1 cellular context compared by ENCODE assay signal in genomic region chr3:131591394-131591990, GRCh38.
TF ChIP-seq lines count a peak whose summit lies in the region.

No MANE protein-coding gene starts in this region.

TF ChIP-seq in SK-N-SH treated with all-trans-retinoic acid at 6 μM for 48 hours, 23 proteins besides CTCF, POLR2A, EP300 and RAD21 (continued from another document):
- no peak for TF ChIP-seq POU6F1 (CRISPR knock-in tag; IDR thresholded peaks at IDR 0.05; ENCODE audit: borderline replicate concordance, low read depth)
- TF ChIP-seq ZFP3 (CRISPR knock-in tag; IDR thresholded peaks at IDR 0.05), result no peak
- TF ChIP-seq CREB5 (CRISPR knock-in tag; IDR thresholded peaks at IDR 0.05; ENCODE audit: low read depth), result no peak
- no peak for TF ChIP-seq GLIS3 (CRISPR knock-in tag; IDR thresholded peaks at IDR 0.05)
- TF ChIP-seq OSR1 (CRISPR knock-in tag; IDR thresholded peaks at IDR 0.05), result no peak
- TF ChIP-seq, protein P1, sequence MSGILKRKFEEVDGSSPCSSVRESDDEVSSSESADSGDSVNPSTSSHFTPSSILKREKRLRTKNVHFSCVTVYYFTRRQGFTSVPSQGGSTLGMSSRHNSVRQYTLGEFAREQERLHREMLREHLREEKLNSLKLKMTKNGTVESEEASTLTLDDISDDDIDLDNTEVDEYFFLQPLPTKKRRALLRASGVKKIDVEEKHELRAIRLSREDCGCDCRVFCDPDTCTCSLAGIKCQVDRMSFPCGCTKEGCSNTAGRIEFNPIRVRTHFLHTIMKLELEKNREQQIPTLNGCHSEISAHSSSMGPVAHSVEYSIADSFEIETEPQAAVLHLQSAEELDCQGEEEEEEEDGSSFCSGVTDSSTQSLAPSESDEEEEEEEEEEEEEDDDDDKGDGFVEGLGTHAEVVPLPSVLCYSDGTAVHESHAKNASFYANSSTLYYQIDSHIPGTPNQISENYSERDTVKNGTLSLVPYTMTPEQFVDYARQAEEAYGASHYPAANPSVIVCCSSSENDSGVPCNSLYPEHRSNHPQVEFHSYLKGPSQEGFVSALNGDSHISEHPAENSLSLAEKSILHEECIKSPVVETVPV (CRISPR knock-in tag; IDR thresholded peaks at IDR 0.05), result no peak
- no peak for TF ChIP-seq CSDC2 (CRISPR knock-in tag; IDR thresholded peaks at IDR 0.05)
- TF ChIP-seq, protein P2, sequence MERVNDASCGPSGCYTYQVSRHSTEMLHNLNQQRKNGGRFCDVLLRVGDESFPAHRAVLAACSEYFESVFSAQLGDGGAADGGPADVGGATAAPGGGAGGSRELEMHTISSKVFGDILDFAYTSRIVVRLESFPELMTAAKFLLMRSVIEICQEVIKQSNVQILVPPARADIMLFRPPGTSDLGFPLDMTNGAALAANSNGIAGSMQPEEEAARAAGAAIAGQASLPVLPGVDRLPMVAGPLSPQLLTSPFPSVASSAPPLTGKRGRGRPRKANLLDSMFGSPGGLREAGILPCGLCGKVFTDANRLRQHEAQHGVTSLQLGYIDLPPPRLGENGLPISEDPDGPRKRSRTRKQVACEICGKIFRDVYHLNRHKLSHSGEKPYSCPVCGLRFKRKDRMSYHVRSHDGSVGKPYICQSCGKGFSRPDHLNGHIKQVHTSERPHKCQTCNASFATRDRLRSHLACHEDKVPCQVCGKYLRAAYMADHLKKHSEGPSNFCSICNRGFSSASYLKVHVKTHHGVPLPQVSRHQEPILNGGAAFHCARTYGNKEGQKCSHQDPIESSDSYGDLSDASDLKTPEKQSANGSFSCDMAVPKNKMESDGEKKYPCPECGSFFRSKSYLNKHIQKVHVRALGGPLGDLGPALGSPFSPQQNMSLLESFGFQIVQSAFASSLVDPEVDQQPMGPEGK (CRISPR knock-in tag; IDR thresholded peaks at IDR 0.05; ENCODE audit: borderline replicate concordance), result no peak
